8 cellular contexts compared by ENCODE assay signal in genomic region chr11:123137496-123138270, GRCh38. TPM values are rescaled to one million over a fixed set of nuclear protein-coding genes. Genes with fewer than 3 reads are reported as not detected.
DNase-seq lines count a peak whose midpoint lies in the region; ATAC-seq and TF ChIP-seq lines count a peak whose summit lies in the region.

No MANE protein-coding gene starts in this region.

- ATAC-seq in activated naive CD4-positive, alpha-beta T cell treated with anti-CD3 and anti-CD28 coated beads, Interleukin-2, amount 50 U/mL, for 72 hours: no peak
- ATAC-seq in GM18909 (IDR thresholded peaks at IDR 0.05; ENCODE audit: poor library complexity, unreplicated experiment) (no peak), GM19351 (IDR thresholded peaks at IDR 0.05; ENCODE audit: unreplicated experiment) (no peak)

- peaks cover 13% of the 10 kb centered on the region for H3K4me1 ChIP-seq in BE2C

- no peaks in the 10 kb centered on the region for H3K36me3 ChIP-seq in BE2C

- H3K27ac Mint-ChIP-seq in nephron: peak overlapping the region; percentile 95 to 98 (median 97)
- H3K27ac Mint-ChIP-seq in activated naive CD4-positive, alpha-beta T cell treated with anti-CD3 and anti-CD28 coated beads, Interleukin-2, amount 50 U/mL, for 72 hours: no peak overlapping the region

- DNase-seq in BE2C: peak; percentile 92
- peak; percentile 53 for DNase-seq in NCI-H446 treated with DMSO at 0.1 percent for 48 hours (lab: John Stamatoyannopoulos, UW)
- peak; percentile 80 for DNase-seq in fibroblast of pulmonary artery (ENCODE audit: low read depth)
- DNase-seq in activated naive CD4-positive, alpha-beta T cell treated with anti-CD3 and anti-CD28 coated beads, Interleukin-2, amount 50 U/mL, for 72 hours (ENCODE audit: low spot score in 2 of 2): no peak
- DNase-seq in activated CD4-positive, alpha-beta T cell treated with anti-CD3 and anti-CD28 coated beads for 48 hours: no peak

- peaks cover 40% of the 10 kb centered on the region for H3K4me1 Mint-ChIP-seq in nephron

- H3K36me3 Mint-ChIP-seq in nephron (ENCODE audit: low read depth): peaks cover 3% of the 10 kb centered on the region
- H3K36me3 Mint-ChIP-seq in activated naive CD4-positive, alpha-beta T cell treated with anti-CD3 and anti-CD28 coated beads, Interleukin-2, amount 50 U/mL, for 72 hours: no peaks in the 10 kb centered on the region

- H3K4me3 ChIP-seq in BE2C (ENCODE audit: low read depth, low read length) (peak overlapping the region; percentile 9; the same call in 1 of the 2 replicates), fibroblast of pulmonary artery (replicated peaks; ENCODE audit: low read depth, low read length) (no peak overlapping the region)

- TF ChIP-seq CTCF in BE2C (IDR thresholded peaks at IDR 0.05; ENCODE audit: low read depth, low read length) (no peak), fibroblast of pulmonary artery (IDR thresholded peaks at IDR 0.05; ENCODE audit: low read length, missing control alignments) (peak; percentile 13), nephron (IDR thresholded peaks at IDR 0.05; ENCODE audit: unreplicated experiment in 3 of 3) (no peak)

- no peaks in the 10 kb centered on the region for H3K27me3 ChIP-seq in BE2C

- peak overlapping the region; percentile 56 to 72 (median 59) for H3K4me3 Mint-ChIP-seq in nephron

- no peaks in the 10 kb centered on the region for H3K9me3 Mint-ChIP-seq in nephron
- H3K9me3 Mint-ChIP-seq in activated naive CD4-positive, alpha-beta T cell treated with anti-CD3 and anti-CD28 coated beads, Interleukin-2, amount 50 U/mL, for 72 hours: no peaks in the 10 kb centered on the region

- H3K9me3 ChIP-seq in BE2C: no peaks in the 10 kb centered on the region

- H3K27me3 Mint-ChIP-seq in nephron (ENCODE audit: low read depth): no peaks in the 10 kb centered on the region

RNA-seq across cellular contexts. Expression of gene CLMP, which starts 57.4 kb away (rescaled TPM):
- polyA plus RNA-seq in BE2C (2012; ENCODE audit: insufficient read depth, insufficient read length, low read depth): 44.4 TPM
- total RNA-seq in activated naive CD4-positive, alpha-beta T cell treated with anti-CD3 and anti-CD28 coated beads, Interleukin-2, amount 50 U/mL, for 72 hours: under 1 TPM; 0.41 to 0.54 TPM

Comparison
In these comparisons a context has a peak if more than half of its experiments do, and no peak if none do; other contexts are left out.
1. DNase-seq: peak in BE2C (single experiment), NCI-H446 treated with DMSO at 0.1 percent for 48 hours (single experiment) and fibroblast of pulmonary artery (single experiment); none in activated naive CD4-positive, alpha-beta T cell treated with anti-CD3 and anti-CD28 coated beads, Interleukin-2, amount 50 U/mL, for 72 hours (0 of 2) and activated CD4-positive, alpha-beta T cell treated with anti-CD3 and anti-CD28 coated beads for 48 hours (single experiment).
2. H3K27ac Mint-ChIP-seq: peak in nephron (3 of 3); none in activated naive CD4-positive, alpha-beta T cell treated with anti-CD3 and anti-CD28 coated beads, Interleukin-2, amount 50 U/mL, for 72 hours (0 of 2).